ENCODE assay signal across 14 cellular contexts in the genomic region with DNA sequence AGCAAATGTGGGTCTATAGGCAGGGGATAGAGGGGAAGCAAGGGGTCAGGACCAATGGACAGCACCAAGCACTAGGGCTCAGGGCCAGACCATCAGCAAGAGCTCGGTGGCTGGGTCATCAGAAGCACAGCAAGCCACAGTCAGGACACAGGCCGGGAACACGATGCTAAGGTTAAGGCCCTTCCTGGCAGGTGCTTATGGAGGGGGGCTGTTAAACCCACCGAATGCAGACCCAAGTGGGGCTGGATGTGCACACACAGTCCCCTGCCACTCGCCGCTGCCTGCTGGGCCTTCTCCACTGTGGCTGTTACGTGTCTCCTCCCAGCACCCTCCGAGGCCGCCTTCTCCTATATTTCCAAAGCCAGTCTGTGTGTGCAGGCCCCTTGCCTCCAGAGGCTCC.
A peak's percentile ranks its signal among the peaks of the same experiment; 100 is the strongest.
DNase-seq lines count a peak whose midpoint lies in the region; ATAC-seq and TF ChIP-seq lines count a peak whose summit lies in the region.
"Had no signal": no experiment of that assay in that cellular context is flagged by ENCODE, and none has a peak within 500 bp of the region (broad histone marks: within the 10 kb centered on the region; RNA-seq: fewer than 3 reads in every experiment).

No MANE protein-coding gene starts in this region.

- H3K27me3 ChIP-seq in ACC112 (ENCODE audit: insufficient read depth, low read length) (no peaks in the 10 kb centered on the region), left lung (no peaks in the 10 kb centered on the region)

- 0 out of 2 replicates have a peak overlapping the region, but pooled peaks have one; percentile 1 for H3K27ac ChIP-seq in ACC112 (ENCODE audit: low read depth, low read length)
- peak overlapping the region; percentile 48 to 53 for H3K27ac ChIP-seq in left lung

- peak; percentile 2 for ATAC-seq in left lung
- peak; percentile 34 for ATAC-seq in sciatic nerve
- ATAC-seq in HG02981 (IDR thresholded peaks at IDR 0.05; ENCODE audit: unreplicated experiment), result no peak
- ATAC-seq: stimulated activated effector memory CD8-positive, alpha-beta T cell treated with anti-CD3 and anti-CD28 coated beads, Interleukin-12 subunit alpha, Interleukin-12 subunit beta, amount 100 ng/mL, for 72 hours; T-cell had no signal

- H2AFZ ChIP-seq in ACC112 (ENCODE audit: low read length, unreplicated experiment), result no peak overlapping the region

- no peaks in the 10 kb centered on the region for H3K27me3 Mint-ChIP-seq in activated T-helper 1 cell treated with anti-CD3 and anti-CD28 coated beads, Interleukin-12 subunit alpha, Interleukin-12 subunit beta, Interleukin-2, Interleukin-4 antibody, amounts not matched to agents 30 ng/mL and 10 ng/mL and 1 ng/mL, durations not matched to agents 14 hours and 24 hours and 36 hours (ENCODE audit: insufficient read depth)
- H3K27me3 Mint-ChIP-seq: T-cell had no signal

- H3K4me1 ChIP-seq in ACC112 (ENCODE audit: control insufficient read depth, insufficient read depth, low read length, unreplicated experiment), result peaks cover 11% of the 10 kb centered on the region
- peaks cover 10 to 45% of the 10 kb centered on the region in 2 donors for H3K4me1 ChIP-seq in left lung

- no peaks in the 10 kb centered on the region for H3K36me3 Mint-ChIP-seq in activated T-helper 1 cell treated with anti-CD3 and anti-CD28 coated beads, Interleukin-12 subunit alpha, Interleukin-12 subunit beta, Interleukin-2, Interleukin-4 antibody, amounts not matched to agents 30 ng/mL and 10 ng/mL and 1 ng/mL, durations not matched to agents 14 hours and 24 hours and 36 hours (ENCODE audit: low read depth)
- H3K36me3 Mint-ChIP-seq: stimulated activated effector memory CD8-positive, alpha-beta T cell treated with anti-CD3 and anti-CD28 coated beads, Interleukin-12 subunit alpha, Interleukin-12 subunit beta, amount 100 ng/mL, for 72 hours; T-cell had no signal

- no peaks in the 10 kb centered on the region for H3K79me2 ChIP-seq in ACC112 (ENCODE audit: control insufficient read depth, insufficient read depth, low read length, unreplicated experiment)

- peaks cover 36% of the 10 kb centered on the region for H3K4me1 Mint-ChIP-seq in activated T-helper 1 cell treated with anti-CD3 and anti-CD28 coated beads, Interleukin-12 subunit alpha, Interleukin-12 subunit beta, Interleukin-2, Interleukin-4 antibody, amounts not matched to agents 30 ng/mL and 10 ng/mL and 1 ng/mL, durations not matched to agents 14 hours and 24 hours and 36 hours (ENCODE audit: low read depth)

- H3K4me3 Mint-ChIP-seq in activated T-helper 1 cell treated with anti-CD3 and anti-CD28 coated beads, Interleukin-12 subunit alpha, Interleukin-12 subunit beta, Interleukin-2, Interleukin-4 antibody, amounts not matched to agents 30 ng/mL and 10 ng/mL and 1 ng/mL, durations not matched to agents 14 hours and 24 hours and 36 hours, result no peak overlapping the region
- H3K4me3 Mint-ChIP-seq: neural crest cell; stimulated activated effector memory CD8-positive, alpha-beta T cell treated with anti-CD3 and anti-CD28 coated beads, Interleukin-12 subunit alpha, Interleukin-12 subunit beta, amount 100 ng/mL, for 72 hours; T-cell had no signal

- TF ChIP-seq CTCF in left lung (IDR thresholded peaks at IDR 0.05), result no peak

- H3K9me3 ChIP-seq in left lung, result no peaks in the 10 kb centered on the region

- DNase-seq in activated T-helper 1 cell treated with anti-CD3 and anti-CD28 coated beads, Interleukin-12 subunit alpha, Interleukin-12 subunit beta, Interleukin-2, Interleukin-4 antibody, amounts not matched to agents 30 ng/mL and 10 ng/mL and 1 ng/mL, durations not matched to agents 14 hours and 24 hours and 36 hours (ENCODE audit: low spot score), result no peak
- DNase-seq in left lung (no peak), sciatic nerve (ENCODE audit: low spot score) (no peak), occipital lobe (lab: John Stamatoyannopoulos, UW) (no peak), KBM-7 (no peak)
- DNase-seq in stimulated activated CD4-positive, alpha-beta T cell treated with anti-CD3 and anti-CD28 coated beads, Interleukin-1b, Interleukin-23, amount 100 ng/mL, for 48 hours, result no peak
- DNase-seq: NCI-H2081, NCI-H774, T-cell had no signal

- intact Hi-C loops in activated T-helper 1 cell treated with anti-CD3 and anti-CD28 coated beads, Interleukin-12 subunit alpha, Interleukin-12 subunit beta, Interleukin-2, Interleukin-4 antibody, amounts not matched to agents 30 ng/mL and 10 ng/mL and 1 ng/mL, durations not matched to agents 14 hours and 24 hours and 36 hours (cut with micrococcal nuclease), result no loop called here
- intact Hi-C loops in left lung (cut with DNase I) (no loop called here), sciatic nerve (cut with DNase I) (no loop called here)

- peak overlapping the region; percentile 6 for H3K27ac Mint-ChIP-seq in activated T-helper 1 cell treated with anti-CD3 and anti-CD28 coated beads, Interleukin-12 subunit alpha, Interleukin-12 subunit beta, Interleukin-2, Interleukin-4 antibody, amounts not matched to agents 30 ng/mL and 10 ng/mL and 1 ng/mL, durations not matched to agents 14 hours and 24 hours and 36 hours
- H3K27ac Mint-ChIP-seq: stimulated activated effector memory CD8-positive, alpha-beta T cell treated with anti-CD3 and anti-CD28 coated beads, Interleukin-12 subunit alpha, Interleukin-12 subunit beta, amount 100 ng/mL, for 72 hours; T-cell had no signal

- H3K4me3 ChIP-seq in ACC112 (ENCODE audit: low read depth, low read length), result no peak overlapping the region
- no peak overlapping the region for H3K4me3 ChIP-seq in left lung
- H3K4me3 ChIP-seq: skin epidermis had no signal

- in situ Hi-C loops in KBM-7 (cut with MboI; ENCODE audit: low pct_unique_long_range_greater_than_20kb, low sequenced_read_pairs), result no loop called here

- H3K9me3 Mint-ChIP-seq in activated T-helper 1 cell treated with anti-CD3 and anti-CD28 coated beads, Interleukin-12 subunit alpha, Interleukin-12 subunit beta, Interleukin-2, Interleukin-4 antibody, amounts not matched to agents 30 ng/mL and 10 ng/mL and 1 ng/mL, durations not matched to agents 14 hours and 24 hours and 36 hours, result no peaks in the 10 kb centered on the region
- H3K9me3 Mint-ChIP-seq: neural crest cell; stimulated activated effector memory CD8-positive, alpha-beta T cell treated with anti-CD3 and anti-CD28 coated beads, Interleukin-12 subunit alpha, Interleukin-12 subunit beta, amount 100 ng/mL, for 72 hours; T-cell had no signal

- H3K36me3 ChIP-seq in ACC112 (ENCODE audit: insufficient read depth, low read length) (no peaks in the 10 kb centered on the region), left lung (no peaks in the 10 kb centered on the region)
